Comparison of ENCODE assay signal across 8 cellular contexts in the genomic region with DNA sequence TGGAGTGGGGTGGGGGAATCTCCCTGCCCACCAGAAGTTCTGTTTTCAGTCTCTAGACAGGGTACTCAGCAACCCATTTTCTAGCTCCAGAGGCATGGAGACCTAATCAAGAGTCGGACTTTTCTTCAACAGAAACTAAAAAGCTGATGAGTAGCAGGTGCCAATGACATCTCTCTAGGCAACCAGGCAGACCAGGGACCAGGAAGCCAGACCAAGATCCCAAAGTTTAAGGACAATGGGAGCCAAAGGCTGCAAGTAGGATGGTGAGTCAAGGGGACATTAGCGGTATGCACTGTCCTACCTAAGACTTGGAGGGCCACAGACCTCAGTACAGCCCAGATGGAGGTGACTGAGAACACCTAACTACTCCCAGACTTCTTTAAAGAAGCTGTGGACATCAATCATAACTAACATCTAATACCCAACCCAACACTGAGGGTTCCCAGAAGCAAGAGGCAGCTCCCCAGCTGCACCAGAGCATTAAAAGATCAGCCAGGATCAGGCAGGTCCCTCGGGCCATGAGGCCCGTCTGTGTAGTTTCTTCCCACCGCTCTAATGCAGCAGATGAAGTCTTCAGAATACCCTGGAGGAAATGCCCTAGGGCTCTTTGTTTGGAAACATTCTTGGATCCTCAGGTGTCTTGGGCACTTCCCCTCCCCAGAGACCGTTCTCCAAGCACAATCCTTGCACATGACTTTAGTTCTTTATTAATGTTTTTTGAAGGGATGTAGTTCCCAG. TPM values are rescaled to one million over a fixed set of nuclear protein-coding genes. Genes with fewer than 3 reads are reported as not detected.
A peak's percentile ranks its signal among the peaks of the same experiment; 100 is the strongest.
DNase-seq lines count a peak whose midpoint lies in the region; ATAC-seq, FAIRE-seq and TF ChIP-seq lines count a peak whose summit lies in the region.

No MANE protein-coding gene starts in this region.

- peak overlapping the region; percentile 95 for H3K4me3 ChIP-seq in ACC112 (ENCODE audit: low read depth, low read length)
- H3K4me3 ChIP-seq in bronchial epithelial cell (ENCODE audit: low read depth, low read length), result peak overlapping the region; percentile 77
- peak overlapping the region; percentile 98 for H3K4me3 ChIP-seq in mucosa of descending colon

- DNase-seq in HFFc6 (no peak), bronchial epithelial cell (ENCODE audit: low read depth) (no peak), mucosa of descending colon (no peak), COR-L47 (lab: John Stamatoyannopoulos, UW) (no peak), SK-N-DZ (ENCODE audit: low spot score) (no peak)
- DNase-seq in activated CD4-positive, alpha-beta T cell treated with anti-CD3 and anti-CD28 coated beads for 48 hours, result no peak

- intact Hi-C loops in mucosa of descending colon (cut with DNase I, micrococcal nuclease), result loop anchor here in 1 of 2 donors (10.0 kb wide), 1 partner anchor 290 kb away; no protein-coding TSS in a partner anchor

- H3K27me3 Mint-ChIP-seq in HFFc6 (ENCODE audit: insufficient read depth), result peaks cover 7% of the 10 kb centered on the region

- no peaks in the 10 kb centered on the region for H3K9me3 Mint-ChIP-seq in HFFc6

- peaks cover 34% of the 10 kb centered on the region for H3K79me2 ChIP-seq in ACC112 (ENCODE audit: control insufficient read depth, insufficient read depth, low read length, unreplicated experiment)

- peaks cover 13% of the 10 kb centered on the region; the same call in 1 of the 2 replicates for H3K36me3 ChIP-seq in ACC112 (ENCODE audit: insufficient read depth, low read length)
- peaks cover 16% of the 10 kb centered on the region for H3K36me3 ChIP-seq in bronchial epithelial cell (ENCODE audit: control insufficient read depth, insufficient read depth, low read length)
- H3K36me3 ChIP-seq in mucosa of descending colon (ENCODE audit: low read depth), result no peaks in the 10 kb centered on the region

- peaks cover 15% of the 10 kb centered on the region for H3K4me1 ChIP-seq in ACC112 (ENCODE audit: control insufficient read depth, insufficient read depth, low read length, unreplicated experiment)
- H3K4me1 ChIP-seq in mucosa of descending colon (ENCODE audit: low read depth), result peaks cover 13% of the 10 kb centered on the region

- no peaks in the 10 kb centered on the region for H3K27me3 ChIP-seq in ACC112 (ENCODE audit: insufficient read depth, low read length)
- H3K27me3 ChIP-seq in bronchial epithelial cell (ENCODE audit: control insufficient read depth, insufficient read depth, low read length), result no peaks in the 10 kb centered on the region

- peak; percentile 7 for FAIRE-seq in bronchial epithelial cell (lab: Jason Lieb, UNC)

- peaks cover 13% of the 10 kb centered on the region for H3K36me3 Mint-ChIP-seq in HFFc6 (ENCODE audit: low read depth)

- no peaks in the 10 kb centered on the region for H3K9me3 ChIP-seq in mucosa of descending colon

- H3K4me1 Mint-ChIP-seq in HFFc6 (ENCODE audit: low read depth), result peaks cover 13% of the 10 kb centered on the region

- peak overlapping the region; percentile 94 for H3K4me3 Mint-ChIP-seq in HFFc6

- no peak for ATAC-seq in mucosa of descending colon
- no peak for ATAC-seq in GM18909 (IDR thresholded peaks at IDR 0.05; ENCODE audit: poor library complexity, unreplicated experiment)

- no peak for TF ChIP-seq CTCF in HFFc6 (IDR thresholded peaks at IDR 0.05)
- TF ChIP-seq CTCF in bronchial epithelial cell (IDR thresholded peaks at IDR 0.05; ENCODE audit: insufficient read depth, low read length, severe bottlenecking), result no peak
- TF ChIP-seq CTCF in mucosa of descending colon (IDR thresholded peaks at IDR 0.05), result no peak

- H2AFZ ChIP-seq in ACC112 (ENCODE audit: low read length, unreplicated experiment), result no peak overlapping the region

- peak overlapping the region; percentile 81 for H3K27ac Mint-ChIP-seq in HFFc6

- peak overlapping the region; percentile 36 for H3K27ac ChIP-seq in ACC112 (ENCODE audit: low read depth, low read length)

RNA-seq across cellular contexts. Expression of a gene that starts 1.0 kb away (rescaled TPM):
- 10 to 100 TPM; 20.0 to 23.7 (median 21.9) TPM for total RNA-seq in HFFc6 (2021; fragmentation: NEBNext Ultra II Directional; extraction: Animal tissue kit (Norgen Biotek cat#: 25700))
- total RNA-seq in bronchial epithelial cell (19.1 and 19.5 TPM in 2 replicates), mucosa of descending colon (10 to 100 TPM; 15.2 to 20.7 (median 19.9) TPM)
- polyA plus RNA-seq in SK-N-DZ (2014; cell fraction: cytosol; rRNA removed), result 34.0 and 40.4 TPM in 2 replicates
- 18.2 and 22.4 TPM in 2 replicates for polyA plus RNA-seq in SK-N-DZ (2014; cell fraction: nucleus; rRNA removed)

RNA-seq across cellular contexts. Expression of a gene that starts 6.2 kb away (rescaled TPM):
- total RNA-seq in HFFc6 (2021; fragmentation: NEBNext Ultra II Directional; extraction: Animal tissue kit (Norgen Biotek cat#: 25700)), result 10 to 100 TPM; 16.7 to 22.0 (median 19.6) TPM
- total RNA-seq in bronchial epithelial cell (37.9 and 95.5 TPM in 2 replicates), mucosa of descending colon (10 to 100 TPM in 1 of 3 donors, 1 to 10 TPM in 2; 6.3 to 68.4 (median 6.3) TPM)
- 43.5 and 46.8 TPM in 2 replicates for polyA plus RNA-seq in SK-N-DZ (2014; cell fraction: cytosol; rRNA removed)
- polyA plus RNA-seq in SK-N-DZ (2014; cell fraction: nucleus; rRNA removed), result 60.2 and 63.4 TPM in 2 replicates

RNA-seq across cellular contexts. Expression of a gene that starts 32.3 kb away (rescaled TPM):
- 100 to 1,000 TPM; 432 to 518 (median 449) TPM for total RNA-seq in HFFc6 (2021; fragmentation: NEBNext Ultra II Directional; extraction: Animal tissue kit (Norgen Biotek cat#: 25700))
- total RNA-seq in bronchial epithelial cell (174 and 189 TPM in 2 replicates), mucosa of descending colon (100 to 1,000 TPM in 1 of 3 donors, 10 to 100 TPM in 2; 52.1 to 354 (median 82.0) TPM)
- 11.8 and 20.8 TPM in 2 replicates for polyA plus RNA-seq in SK-N-DZ (2014; cell fraction: cytosol; rRNA removed)
- 98.1 and 192 TPM in 2 replicates for polyA plus RNA-seq in SK-N-DZ (2014; cell fraction: nucleus; rRNA removed)

RNA-seq across cellular contexts. Expression of a gene that starts 44.5 kb away (rescaled TPM):
- 10 to 100 TPM; 35.2 to 49.2 (median 42.6) TPM for total RNA-seq in HFFc6 (2021; fragmentation: NEBNext Ultra II Directional; extraction: Animal tissue kit (Norgen Biotek cat#: 25700))
- total RNA-seq in bronchial epithelial cell, result 39.5 and 44.4 TPM in 2 replicates
- 10 to 100 TPM; 65.7 to 84.7 (median 82.6) TPM for total RNA-seq in mucosa of descending colon
- 41.5 and 49.9 TPM in 2 replicates for polyA plus RNA-seq in SK-N-DZ (2014; cell fraction: cytosol; rRNA removed)
- polyA plus RNA-seq in SK-N-DZ (2014; cell fraction: nucleus; rRNA removed), result 111 and 126 TPM in 2 replicates
